26 cellular contexts compared by ENCODE assay signal in genomic region chr15:66050264-66050663, GRCh38.
"Had no signal": no experiment of that assay in that cellular context is flagged by ENCODE, and none has a peak within 500 bp of the region (broad histone marks: within the 10 kb centered on the region; RNA-seq: fewer than 3 reads in every experiment).

No MANE protein-coding gene starts in this region.

- H3K27me3 ChIP-seq: pancreas, right lobe of liver, sigmoid colon, thyroid gland, tibial nerve, upper lobe of left lung, vagina had no signal

- H3K27ac ChIP-seq: pancreas, psoas muscle, right lobe of liver, sigmoid colon, stomach, thoracic aorta, thyroid gland, tibial nerve, upper lobe of left lung, vagina had no signal

- H3K4me3 ChIP-seq: pancreas, psoas muscle, right lobe of liver, sigmoid colon, stomach, thoracic aorta, thyroid gland, tibial nerve, upper lobe of left lung, vagina had no signal

- H3K9me3 ChIP-seq: pancreas, psoas muscle, right lobe of liver, sigmoid colon, stomach, thoracic aorta, thyroid gland, upper lobe of left lung, vagina had no signal

- H3K27ac Mint-ChIP-seq: naive B cell; naive thymus-derived CD8-positive, alpha-beta T cell; natural killer cell treated with Interleukin-12 subunit alpha and Interleukin-12 subunit beta and Interleukin-15 and Interleukin-18, amount 100 ng/mL, for 72 hours; nephron progenitor cell; stimulated activated effector memory CD8-positive, alpha-beta T cell treated with anti-CD3 and anti-CD28 coated beads, Interleukin-12 subunit alpha, Interleukin-12 subunit beta, amount 100 ng/mL, for 72 hours; stimulated activated naive B cell treated with anti-CD40 and anti-IgM and Interleukin-4, amounts not matched to agents 10 μg/mL and 1 μg/mL and 100 μg/mL, for 72 hours; stimulated activated naive CD8-positive, alpha-beta T cell treated with anti-CD3 and anti-CD28 coated beads, Interleukin-15, Interleukin-2, amounts not matched to agents 100 ng/mL and 50 ng/mL, for 24 hours had no signal

- H3K36me3 Mint-ChIP-seq: naive thymus-derived CD8-positive, alpha-beta T cell; natural killer cell treated with Interleukin-12 subunit alpha and Interleukin-12 subunit beta and Interleukin-15 and Interleukin-18, amount 100 ng/mL, for 72 hours; stimulated activated effector memory CD8-positive, alpha-beta T cell treated with anti-CD3 and anti-CD28 coated beads, Interleukin-12 subunit alpha, Interleukin-12 subunit beta, amount 100 ng/mL, for 72 hours; stimulated activated naive B cell treated with anti-CD40 and anti-IgM and Interleukin-4, amounts not matched to agents 10 μg/mL and 1 μg/mL and 100 μg/mL, for 72 hours had no signal

- H3K36me3 ChIP-seq: pancreas, right lobe of liver, sigmoid colon, stomach, thoracic aorta, thyroid gland, tibial nerve, upper lobe of left lung, vagina had no signal

- H3K9me3 Mint-ChIP-seq: naive B cell; naive thymus-derived CD8-positive, alpha-beta T cell; natural killer cell treated with Interleukin-12 subunit alpha and Interleukin-12 subunit beta and Interleukin-15 and Interleukin-18, amount 100 ng/mL, for 72 hours; nephron progenitor cell; neural crest cell; stimulated activated effector memory CD8-positive, alpha-beta T cell treated with anti-CD3 and anti-CD28 coated beads, Interleukin-12 subunit alpha, Interleukin-12 subunit beta, amount 100 ng/mL, for 72 hours; stimulated activated naive B cell treated with anti-CD40 and anti-IgM and Interleukin-4, amounts not matched to agents 10 μg/mL and 1 μg/mL and 100 μg/mL, for 72 hours; stimulated activated naive CD8-positive, alpha-beta T cell treated with anti-CD3 and anti-CD28 coated beads, Interleukin-15, Interleukin-2, amounts not matched to agents 100 ng/mL and 50 ng/mL, for 24 hours had no signal

- H3K4me1 ChIP-seq: pancreas, right lobe of liver, sigmoid colon, stomach, thyroid gland, tibial nerve, upper lobe of left lung, vagina had no signal

- H3K4me3 Mint-ChIP-seq: naive B cell; naive thymus-derived CD8-positive, alpha-beta T cell; natural killer cell treated with Interleukin-12 subunit alpha and Interleukin-12 subunit beta and Interleukin-15 and Interleukin-18, amount 100 ng/mL, for 72 hours; nephron progenitor cell; neural crest cell; stimulated activated effector memory CD8-positive, alpha-beta T cell treated with anti-CD3 and anti-CD28 coated beads, Interleukin-12 subunit alpha, Interleukin-12 subunit beta, amount 100 ng/mL, for 72 hours; stimulated activated naive B cell treated with anti-CD40 and anti-IgM and Interleukin-4, amounts not matched to agents 10 μg/mL and 1 μg/mL and 100 μg/mL, for 72 hours; stimulated activated naive CD8-positive, alpha-beta T cell treated with anti-CD3 and anti-CD28 coated beads, Interleukin-15, Interleukin-2, amounts not matched to agents 100 ng/mL and 50 ng/mL, for 24 hours had no signal

- H3K4me1 Mint-ChIP-seq: naive B cell; stimulated activated effector memory CD8-positive, alpha-beta T cell treated with anti-CD3 and anti-CD28 coated beads, Interleukin-12 subunit alpha, Interleukin-12 subunit beta, amount 100 ng/mL, for 72 hours; stimulated activated naive B cell treated with anti-CD40 and anti-IgM and Interleukin-4, amounts not matched to agents 10 μg/mL and 1 μg/mL and 100 μg/mL, for 72 hours had no signal

- DNase-seq: naive B cell; naive thymus-derived CD8-positive, alpha-beta T cell; nephron progenitor cell; occipital lobe; pancreas; psoas muscle; right cardiac atrium; right lobe of liver; sigmoid colon; small intestine; stimulated activated CD4-positive, alpha-beta T cell treated with anti-CD3 and anti-CD28 coated beads, Interleukin-12 subunit alpha, Interleukin-12 subunit beta, amount 100 ng/mL, for 4 hours; stimulated activated CD4-positive, alpha-beta T cell treated with anti-CD3 and anti-CD28 coated beads, Interleukin-1b, Interleukin-23, amount 100 ng/mL, for 48 hours; stimulated activated CD4-positive, alpha-beta T cell treated with anti-CD3 and anti-CD28 coated beads, Interleukin-4, amount 100 ng/mL, for 1 hour; stimulated activated naive B cell treated with anti-CD40 and anti-IgM and Interleukin-4, amounts not matched to agents 10 μg/mL and 1 μg/mL and 100 μg/mL, for 72 hours; stimulated activated naive CD4-positive, alpha-beta T cell treated with Interleukin-2 at 50 U/mL for 16 hours; stomach; thyroid gland; trophoblast cell; upper lobe of left lung had no signal
